In the genomic region with DNA sequence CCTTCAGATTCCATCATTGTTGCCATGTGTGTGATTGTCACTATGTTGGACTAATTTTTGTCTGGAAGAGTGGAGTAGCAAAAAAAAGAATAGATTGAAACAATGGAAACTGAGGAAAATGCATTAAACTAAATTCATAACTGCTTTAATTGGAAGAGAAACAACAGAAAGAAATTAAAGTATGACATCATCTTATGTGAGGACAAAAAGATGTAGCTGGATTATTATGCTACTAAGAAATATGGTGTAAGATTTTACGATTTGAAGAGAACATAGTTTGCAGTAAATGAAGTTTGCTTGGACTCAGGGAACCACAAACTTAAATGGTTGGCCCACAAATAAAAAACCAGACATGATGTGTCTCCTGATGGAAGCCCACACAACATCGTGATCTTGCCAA, we compare ENCODE assay signal across 24 cellular contexts.
DNase-seq lines count a peak whose midpoint lies in the region; ATAC-seq lines count a peak whose summit lies in the region.
"Had no signal": no experiment of that assay in that cellular context is flagged by ENCODE, and none has a peak within 500 bp of the region (broad histone marks: within the 10 kb centered on the region; RNA-seq: fewer than 3 reads in every experiment).

No MANE protein-coding gene starts in this region.

- H3K27me3 Mint-ChIP-seq in activated naive CD4-positive, alpha-beta T cell treated with anti-CD3 and anti-CD28 coated beads, Interleukin-2, amount 50 U/mL, for 24 hours, result no peaks in the 10 kb centered on the region
- H3K27me3 Mint-ChIP-seq in T-cell, result no peaks in the 10 kb centered on the region
- no peaks in the 10 kb centered on the region for H3K27me3 Mint-ChIP-seq in activated naive CD8-positive, alpha-beta T cell treated with anti-CD3 and anti-CD28 coated beads, Interleukin-2, amount 50 U/mL, for 24 hours

- POLR2A ChIA-PET in T-cell (lab: Charles Lee), result interaction anchor here in 1 of 2 donors (1.2 kb wide), 1 partner anchor 30 kb away, joined by 3 read pairs; no protein-coding TSS in a partner anchor

- peaks cover 24% of the 10 kb centered on the region for H3K36me3 Mint-ChIP-seq in activated naive CD4-positive, alpha-beta T cell treated with anti-CD3 and anti-CD28 coated beads, Interleukin-2, amount 50 U/mL, for 24 hours
- peaks cover 30% of the 10 kb centered on the region for H3K36me3 Mint-ChIP-seq in T-cell
- H3K36me3 Mint-ChIP-seq in activated naive CD8-positive, alpha-beta T cell treated with anti-CD3 and anti-CD28 coated beads, Interleukin-2, amount 50 U/mL, for 24 hours (ENCODE audit: low read depth), result peaks cover 58% of the 10 kb centered on the region

- peaks cover 95% of the 10 kb centered on the region for H3K4me1 Mint-ChIP-seq in activated naive CD4-positive, alpha-beta T cell treated with anti-CD3 and anti-CD28 coated beads, Interleukin-2, amount 50 U/mL, for 24 hours
- H3K4me1 Mint-ChIP-seq in T-cell, result peaks cover under 1 to 85% (median 64%) of the 10 kb centered on the region in 3 donors
- peaks cover 67% of the 10 kb centered on the region for H3K4me1 Mint-ChIP-seq in activated naive CD8-positive, alpha-beta T cell treated with anti-CD3 and anti-CD28 coated beads, Interleukin-2, amount 50 U/mL, for 24 hours

- H3K4me3 Mint-ChIP-seq in activated naive CD4-positive, alpha-beta T cell treated with anti-CD3 and anti-CD28 coated beads, Interleukin-2, amount 50 U/mL, for 24 hours, result peak overlapping the region; percentile 62
- peak overlapping the region; percentile 2 to 71 (median 29) for H3K4me3 Mint-ChIP-seq in T-cell
- peak overlapping the region; percentile 28 for H3K4me3 Mint-ChIP-seq in activated naive CD8-positive, alpha-beta T cell treated with anti-CD3 and anti-CD28 coated beads, Interleukin-2, amount 50 U/mL, for 24 hours

- H3K9me3 Mint-ChIP-seq in activated naive CD4-positive, alpha-beta T cell treated with anti-CD3 and anti-CD28 coated beads, Interleukin-2, amount 50 U/mL, for 24 hours, result no peaks in the 10 kb centered on the region
- no peaks in the 10 kb centered on the region for H3K9me3 Mint-ChIP-seq in T-cell
- no peaks in the 10 kb centered on the region for H3K9me3 Mint-ChIP-seq in activated naive CD8-positive, alpha-beta T cell treated with anti-CD3 and anti-CD28 coated beads, Interleukin-2, amount 50 U/mL, for 24 hours

- DNase-seq in activated naive CD4-positive, alpha-beta T cell treated with Interleukin-2 at 50 U/mL for 16 hours, result no peak
- DNase-seq in T-cell (no peak), NCI-H1092 (lab: John Stamatoyannopoulos, UW) (no peak), NOMO-1 treated with dmso at 0.1 percent for 144 hours (lab: John Stamatoyannopoulos, UW; ENCODE audit: unreplicated experiment) (no peak)
- no peak for DNase-seq in activated naive CD8-positive, alpha-beta T cell treated with anti-CD3 and anti-CD28 coated beads, Interleukin-2, amount 50 U/mL, for 24 hours
- no peak for DNase-seq in activated CD4-positive, CD25-positive, alpha-beta regulatory T cell treated with anti-CD3 and anti-CD28 coated beads, Interleukin-2, amount 50 U/mL, for 72 hours
- DNase-seq: activated CD4-positive, alpha-beta T cell treated with anti-CD3 and anti-CD28 coated beads for 1 hour; activated CD8-positive, alpha-beta memory T cell treated with anti-CD3 and anti-CD28 coated beads, Interleukin-2, amount 50 U/mL, for 4 hours; activated effector memory CD4-positive, alpha-beta T cell treated with anti-CD3 and anti-CD28 coated beads, Interleukin-2, amount 50 U/mL, for 16 hours; C1 segment of cervical spinal cord; foreskin melanocyte; heart right ventricle; IMR-90; kidney glomerular epithelial cell; MV-4-11; NCI-H1436 treated with DMSO at 0.1 percent for 48 hours; NCI-H2081 treated with DMSO at 0.1 percent for 48 hours; NCI-H226; NCI-H526 treated with DMSO at 0.1 percent for 48 hours; right cardiac atrium; SK-N-SH; stimulated activated CD8-positive, alpha-beta memory T cell treated with anti-CD3 and anti-CD28 coated beads, Interleukin-4, amount 100 ng/mL, for 48 hours had no signal

- no peak for ATAC-seq in T-cell (replicated peaks in 1 of 4)
- ATAC-seq in activated naive CD8-positive, alpha-beta T cell treated with anti-CD3 and anti-CD28 coated beads, Interleukin-2, amount 50 U/mL, for 24 hours, result no peak
- ATAC-seq: heart right ventricle, right cardiac atrium, Right ventricle myocardium inferior had no signal

- H3K27ac Mint-ChIP-seq in activated naive CD4-positive, alpha-beta T cell treated with anti-CD3 and anti-CD28 coated beads, Interleukin-2, amount 50 U/mL, for 24 hours, result peak overlapping the region; percentile 83
- H3K27ac Mint-ChIP-seq in T-cell, result peak overlapping the region; percentile 94 to 95
- peak overlapping the region; percentile 83 for H3K27ac Mint-ChIP-seq in activated naive CD8-positive, alpha-beta T cell treated with anti-CD3 and anti-CD28 coated beads, Interleukin-2, amount 50 U/mL, for 24 hours

- CTCF ChIA-PET in T-cell (lab: Charles Lee), result no interaction called here
